Comparison of ENCODE assay signal across 18 cellular contexts in the genomic region with DNA sequence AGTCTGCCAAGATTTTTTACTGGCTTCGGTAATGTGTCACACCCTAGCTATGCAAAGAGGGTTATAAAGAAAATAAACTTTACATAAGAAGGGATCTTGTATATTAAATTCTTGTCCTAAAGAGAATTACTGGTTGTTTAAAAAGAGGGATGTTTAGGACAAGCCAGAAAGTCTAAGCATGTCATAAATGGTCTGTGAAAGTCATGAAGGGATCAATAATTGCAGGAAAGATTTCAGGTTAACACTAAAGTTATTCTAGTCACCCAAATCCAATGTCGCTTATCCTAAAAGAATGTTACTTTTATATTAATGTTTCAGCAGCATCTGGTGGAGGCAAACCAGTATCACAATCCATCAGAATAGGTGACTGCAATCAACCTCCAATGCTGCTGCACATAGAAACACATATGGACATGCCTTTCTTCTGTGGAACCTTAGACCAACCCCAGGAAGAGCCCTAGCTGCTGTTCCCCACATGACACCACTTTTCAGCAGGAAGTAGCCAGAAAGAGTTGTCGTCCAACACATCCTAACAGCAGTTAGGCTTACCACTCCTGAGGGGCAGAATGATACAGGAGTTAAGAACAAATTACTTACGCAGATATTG.
"Had no signal": no experiment of that assay in that cellular context is flagged by ENCODE, and none has a peak within 500 bp of the region (broad histone marks: within the 10 kb centered on the region; RNA-seq: fewer than 3 reads in every experiment).

No MANE protein-coding gene starts in this region.

- H3K4me1 ChIP-seq: left ventricle myocardium inferior had no signal

- H3K36me3 ChIP-seq: ascending aorta, transverse colon had no signal

- H3K27ac ChIP-seq: ascending aorta, hepatocyte, left ventricle myocardium inferior, transverse colon had no signal

- H3K4me3 ChIP-seq: ascending aorta, hepatocyte, left ventricle myocardium inferior, transverse colon had no signal

- DNase-seq: activated CD4-positive, alpha-beta memory T cell treated with anti-CD3 and anti-CD28 coated beads for 36 hours; activated CD4-positive, alpha-beta T cell treated with anti-CD3 and anti-CD28 coated beads for 36 hours; activated CD8-positive, alpha-beta memory T cell treated with anti-CD3 and anti-CD28 coated beads, Interleukin-2, amount 10 ng/mL, durations not matched to agents 7 days and 5 days; activated naive CD4-positive, alpha-beta T cell treated with anti-CD3 and anti-CD28 coated beads for 36 hours; activated naive CD8-positive, alpha-beta T cell treated with anti-CD3 and anti-CD28 coated beads, Interleukin-2, amount 50 U/mL, for 24 hours; activated T-cell treated with anti-CD3 and anti-CD28 coated beads, Interleukin-2, amount 50 U/mL, for 1 hour; dermis blood vessel endothelial cell; effector memory CD8-positive, alpha-beta T cell; kidney; left ventricle myocardium inferior; natural killer cell; nucleus accumbens; posterior cingulate gyrus; stimulated activated CD4-positive, alpha-beta T cell treated with anti-CD3 and anti-CD28 coated beads, Interleukin-4, amount 100 ng/mL, for 1 hour; stimulated activated naive CD4-positive, alpha-beta T cell; transverse colon had no signal

- ATAC-seq: activated CD4-positive, alpha-beta T cell treated with anti-CD3 and anti-CD28 coated beads for 36 hours; activated CD8-positive, alpha-beta memory T cell treated with anti-CD3 and anti-CD28 coated beads, Interleukin-2, amount 10 ng/mL, durations not matched to agents 7 days and 5 days; activated naive CD8-positive, alpha-beta T cell treated with anti-CD3 and anti-CD28 coated beads, Interleukin-2, amount 50 U/mL, for 24 hours; effector memory CD8-positive, alpha-beta T cell; natural killer cell had no signal

- H3K27me3 ChIP-seq: ascending aorta, hepatocyte, transverse colon had no signal

- H3K9me3 ChIP-seq: ascending aorta had no signal
